In the genomic region with DNA sequence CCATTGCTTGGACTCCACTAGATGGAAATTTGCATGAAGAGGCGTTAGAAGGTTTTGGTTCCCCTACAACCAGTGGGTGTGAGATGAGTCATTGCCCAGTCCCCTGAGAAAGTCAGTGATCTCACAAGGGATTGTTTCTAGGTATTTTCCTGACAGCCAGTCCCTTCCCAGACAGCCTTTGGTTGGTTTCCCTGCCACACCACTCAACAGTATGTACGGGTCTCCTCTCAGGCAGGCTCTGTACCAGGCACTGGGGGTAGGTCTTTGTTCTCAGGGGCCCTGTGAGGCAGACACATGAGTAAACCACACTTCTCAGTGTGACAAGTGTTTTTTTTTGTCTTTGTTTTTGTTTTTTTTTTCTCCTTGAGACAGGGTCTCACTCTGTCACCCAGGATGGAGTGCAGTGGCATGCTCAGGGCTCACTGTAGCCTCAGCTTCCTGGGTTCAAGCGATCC, we compare ENCODE assay signal across 9 cellular contexts. TPM values are rescaled to one million over a fixed set of nuclear protein-coding genes. Genes with fewer than 3 reads are reported as not detected.
DNase-seq lines count a peak whose midpoint lies in the region; ATAC-seq, FAIRE-seq and TF ChIP-seq lines count a peak whose summit lies in the region.
"Had no signal": no experiment of that assay in that cellular context is flagged by ENCODE, and none has a peak within 500 bp of the region (broad histone marks: within the 10 kb centered on the region; RNA-seq: fewer than 3 reads in every experiment).

No MANE protein-coding gene starts in this region.

- H3K9me2 ChIP-seq in GM23248 (ENCODE audit: insufficient read depth) (no peaks in the 10 kb centered on the region), MM.1S (replicated peaks; ENCODE audit: insufficient read depth, low read length) (no peaks in the 10 kb centered on the region)

- no peaks in the 10 kb centered on the region for H3K9me3 ChIP-seq in GM23248 (ENCODE audit: low read depth)
- H3K9me3 ChIP-seq in MM.1S (replicated peaks; ENCODE audit: insufficient read depth, low read length), result no peaks in the 10 kb centered on the region
- H3K9me3 ChIP-seq in HepG2 (ENCODE audit: low read length), result no peaks in the 10 kb centered on the region
- H3K9me3 ChIP-seq: upper lobe of left lung had no signal

- H4K20me1 ChIP-seq in GM23248 (ENCODE audit: insufficient read depth), result no peaks in the 10 kb centered on the region
- no peaks in the 10 kb centered on the region for H4K20me1 ChIP-seq in MM.1S (ENCODE audit: insufficient read depth, low read length)
- H4K20me1 ChIP-seq in HepG2 (ENCODE audit: insufficient read depth, low read length), result no peaks in the 10 kb centered on the region

- DNase-seq in GM23248, result peak; percentile 73
- peak; percentile 36 for DNase-seq in MM.1S
- DNase-seq in epithelial cell of esophagus (ENCODE audit: low read depth), result peak; percentile 75
- no peak for DNase-seq in GDM1 (lab: John Stamatoyannopoulos, UW)
- no peak for DNase-seq in OCI-M2 (lab: John Stamatoyannopoulos, UW; ENCODE audit: unreplicated experiment)
- DNase-seq in HepG2 (ENCODE audit: low spot score), result no peak
- DNase-seq in GOT3 (lab: John Stamatoyannopoulos, UW), result no peak

- TF ChIP-seq POLR2A in HepG2 (IDR thresholded peaks at IDR 0.05; ENCODE audit: insufficient read depth in 1 of 2, low read depth in 2 of 2, low read length in 2 of 2), result no peak

- TF ChIP-seq CTCF in MM.1S (IDR thresholded peaks at IDR 0.05; ENCODE audit: low read length), result no peak
- no peak for TF ChIP-seq CTCF in epithelial cell of esophagus (IDR thresholded peaks at IDR 0.05; ENCODE audit: insufficient read depth, low read depth, low read length, missing control alignments)
- TF ChIP-seq CTCF in HepG2 (CRISPR knock-in tag; IDR thresholded peaks at IDR 0.05), result no peak

- H3K27ac ChIP-seq in GM23248, result no peak overlapping the region
- H3K27ac ChIP-seq in MM.1S (ENCODE audit: low read length), result no peak overlapping the region
- no peak overlapping the region for H3K27ac ChIP-seq in HepG2 (ENCODE audit: extremely low read length, insufficient read depth, low read length)

- H3K4me1 ChIP-seq in GM23248 (ENCODE audit: insufficient read depth) (peaks cover 4% of the 10 kb centered on the region; the same call in 1 of the 2 replicates), MM.1S (ENCODE audit: low read length) (peaks cover 18% of the 10 kb centered on the region), HepG2 (ENCODE audit: insufficient read depth, low read length) (peaks cover 10% of the 10 kb centered on the region)

- H3K27me3 ChIP-seq in GM23248 (replicated peaks; ENCODE audit: insufficient read depth), result peaks cover 38% of the 10 kb centered on the region
- no peaks in the 10 kb centered on the region for H3K27me3 ChIP-seq in MM.1S (replicated peaks; ENCODE audit: insufficient read depth, low read length)
- H3K27me3 ChIP-seq in HepG2 (ENCODE audit: control insufficient read depth in 1 of 2, insufficient read depth in 2 of 2, low read length in 2 of 2), result peaks cover 2 to 24% of the 10 kb centered on the region in 2 experiments; a peak in 3 of 5 replicates
- H3K27me3 ChIP-seq: upper lobe of left lung had no signal

- TF ChIP-seq EP300 in HepG2 (IDR thresholded peaks at IDR 0.05; ENCODE audit: low read depth in 2 of 2, low read length in 2 of 2) (no peak), HepG2 (CRISPR knock-in tag; IDR thresholded peaks at IDR 0.05; ENCODE audit: borderline replicate concordance) (no peak)

- intact Hi-C loops in HepG2 (cut with micrococcal nuclease; ENCODE audit: unreplicated experiment), result no loop called here

- H3K4me3 ChIP-seq in GM23248, result no peak overlapping the region
- H3K4me3 ChIP-seq in MM.1S (ENCODE audit: low read length), result no peak overlapping the region
- no peak overlapping the region for H3K4me3 ChIP-seq in epithelial cell of esophagus (ENCODE audit: low read length)
- H3K4me3 ChIP-seq in HepG2 (replicated peaks in 1 of 3; ENCODE audit: insufficient read depth in 1 of 3, low read depth in 2 of 3, low read length in 3 of 3), result no peak overlapping the region

- WGBS in GM23248 (ENCODE audit: low coverage in 1 of 2, low lambda C conversion rate in 2 of 2, missing lambda C conversion rate in 2 of 2), 2 experiments, result 58 to 64% methylated on average over 3 of the region's 3 CpGs
- WGBS in HepG2 (ENCODE audit: low lambda C conversion rate), result 29% methylated on average over 3 of the region's 3 CpGs

- H2AFZ ChIP-seq in GM23248 (no peak overlapping the region), MM.1S (ENCODE audit: low read length) (no peak overlapping the region), HepG2 (ENCODE audit: low read length) (no peak overlapping the region)

- no TSS peak for BruUV-seq in HepG2 (replicated peaks; lab: Mats Ljungman, UMichigan)

- POLR2A ChIA-PET in HepG2 (lab: Yijun Ruan, JAX), result no interaction called here

- CTCF ChIA-PET in HepG2 (lab: Yijun Ruan, JAX; ENCODE audit: low intra/inter-chr PET ratio, low total read pairs), result no interaction called here

- no peak for TF ChIP-seq RAD21 in HepG2 (CRISPR knock-in tag; IDR thresholded peaks at IDR 0.05)

- no peak overlapping the region for H3K9ac ChIP-seq in GM23248
- H3K9ac ChIP-seq in MM.1S (ENCODE audit: low read length), result no peak overlapping the region
- H3K9ac ChIP-seq in HepG2 (ENCODE audit: insufficient read depth, low read depth, low read length), result no peak overlapping the region

- in situ Hi-C loops in GM23248 (cut with MboI), result no loop called here
- in situ Hi-C loops in HepG2 (cut with HindIII; ENCODE audit: extremely low pct_ligation_motif_present, low pct_unique_long_range_greater_than_20kb), result no loop called here

- no peaks in the 10 kb centered on the region for H3K79me2 ChIP-seq in GM23248 (ENCODE audit: insufficient read depth)
- no peaks in the 10 kb centered on the region for H3K79me2 ChIP-seq in MM.1S (ENCODE audit: low read length)
- H3K79me2 ChIP-seq in HepG2 (ENCODE audit: insufficient read depth, low read length), result no peaks in the 10 kb centered on the region

- H3K4me2 ChIP-seq in GM23248 (ENCODE audit: unreplicated experiment) (no peak overlapping the region), MM.1S (ENCODE audit: low read depth, low read length) (no peak overlapping the region), HepG2 (ENCODE audit: low read depth, low read length) (no peak overlapping the region)

- no peak for FAIRE-seq in HepG2 (lab: Jason Lieb, UNC)

- no peaks in the 10 kb centered on the region for H3F3A ChIP-seq in GM23248 (ENCODE audit: insufficient read depth)
- H3F3A ChIP-seq in MM.1S (ENCODE audit: insufficient read depth, low read length), result peaks cover 12% of the 10 kb centered on the region

- H3K36me3 ChIP-seq in GM23248 (ENCODE audit: low read depth), result no peaks in the 10 kb centered on the region
- no peaks in the 10 kb centered on the region for H3K36me3 ChIP-seq in MM.1S (replicated peaks; ENCODE audit: insufficient read depth, low read length)
- no peaks in the 10 kb centered on the region for H3K36me3 ChIP-seq in HepG2 (replicated peaks in 1 of 2; ENCODE audit: control insufficient read depth in 1 of 2, insufficient read depth in 2 of 2, low read length in 2 of 2)
- H3K36me3 ChIP-seq: upper lobe of left lung had no signal

- peak; percentile 80 for ATAC-seq in GM18511 (IDR thresholded peaks at IDR 0.05; ENCODE audit: unreplicated experiment)
- no peak for ATAC-seq in HepG2

RNA-seq across cellular contexts. Expression of gene LAMP3, which starts 4.0 kb away (rescaled TPM):
- total RNA-seq in GM23248 (2014; rRNA removed; shearing (Covaris generic)), result 0.65 TPM in 1 of 2 replicates, not detected in the other
- polyA plus RNA-seq in GM23248 (2016; fragmentation: Nextera tagmentation; extraction: Ambion mirVana) (0.08 TPM in 1 of 2 replicates, not detected in the other), HepG2 (2011; rRNA removed) (0.04 TPM in 2 replicates)
- total RNA-seq in HepG2 (2016; rRNA removed; fragmentation: Illumina TruSeq; extraction: Trizol), result 0.07 TPM in 1 of 2 replicates, not detected in the other
- total RNA-seq in HepG2 (2016; cell fraction: cytosol; rRNA removed; fragmentation: Illumina TruSeq; extraction: Trizol; ENCODE audit: low read depth), result not detected in 2 replicates
- total RNA-seq in HepG2 (2016; cell fraction: insoluble cytoplasmic fraction; rRNA removed; fragmentation: Illumina TruSeq; extraction: Trizol), result 0.04 TPM in 1 of 2 replicates, not detected in the other
- not detected in 2 replicates for total RNA-seq in HepG2 (2016; cell fraction: membrane; rRNA removed; fragmentation: Illumina TruSeq; extraction: Trizol)
- total RNA-seq in HepG2 (2016; cell fraction: nucleus; rRNA removed; fragmentation: Illumina TruSeq; extraction: Trizol), result 0.09 TPM in 1 of 2 replicates, not detected in the other
- polyA plus RNA-seq in HepG2 (2011; cell fraction: cytosol; rRNA removed), result 0.03 TPM in 1 of 2 replicates, not detected in the other
- not detected in 2 replicates for polyA plus RNA-seq in HepG2 (2011; cell fraction: nucleus; rRNA removed)
- polyA plus RNA-seq in HepG2 (2012), result 0.12 and 0.23 TPM in 2 replicates
- polyA plus RNA-seq in HepG2 (2016; cell fraction: cytosol; fragmentation: Illumina TruSeq; extraction: Trizol; ENCODE audit: low read depth), result not detected in 2 replicates
- polyA plus RNA-seq in HepG2 (2016; cell fraction: insoluble cytoplasmic fraction; fragmentation: Illumina TruSeq; extraction: Trizol; ENCODE audit: low read depth), result 0.12 and 0.13 TPM in 2 replicates
- polyA plus RNA-seq in HepG2 (2016; cell fraction: membrane; fragmentation: Illumina TruSeq; extraction: Trizol; ENCODE audit: low read depth), result 0.08 TPM in 1 of 2 replicates, not detected in the other
- polyA plus RNA-seq in HepG2 (2016; cell fraction: nucleus; fragmentation: Illumina TruSeq; extraction: Trizol; ENCODE audit: insufficient read depth, low read depth), result 0.44 TPM in 1 of 2 replicates, not detected in the other
- polyA minus RNA-seq in HepG2 (2011; rRNA and poly(A)+ RNA removed; ENCODE audit: low replicate concordance), result not detected in 2 replicates
- not detected in 2 replicates for polyA minus RNA-seq in HepG2 (2011; cell fraction: cytosol; rRNA and poly(A)+ RNA removed)
- polyA minus RNA-seq in HepG2 (2011; cell fraction: nucleus; rRNA and poly(A)+ RNA removed), result not detected in 2 replicates

RNA-seq across cellular contexts. Expression of gene MCCC1, which starts 59.3 kb away (rescaled TPM):
- 20.4 and 22.3 TPM in 2 replicates for total RNA-seq in GM23248 (2014; rRNA removed; shearing (Covaris generic))
- polyA plus RNA-seq in GM23248 (2016; fragmentation: Nextera tagmentation; extraction: Ambion mirVana) (17.5 and 21.5 TPM in 2 replicates), HepG2 (2011; rRNA removed) (9.8 and 11.7 TPM in 2 replicates)
- 30.1 and 34.7 TPM in 2 replicates for total RNA-seq in HepG2 (2016; rRNA removed; fragmentation: Illumina TruSeq; extraction: Trizol)
- 11.7 and 14.0 TPM in 2 replicates for total RNA-seq in HepG2 (2016; cell fraction: cytosol; rRNA removed; fragmentation: Illumina TruSeq; extraction: Trizol; ENCODE audit: low read depth)
- total RNA-seq in HepG2 (2016; cell fraction: insoluble cytoplasmic fraction; rRNA removed; fragmentation: Illumina TruSeq; extraction: Trizol), result 32.3 TPM in 2 replicates
- total RNA-seq in HepG2 (2016; cell fraction: membrane; rRNA removed; fragmentation: Illumina TruSeq; extraction: Trizol), result 14.1 and 14.5 TPM in 2 replicates
- total RNA-seq in HepG2 (2016; cell fraction: nucleus; rRNA removed; fragmentation: Illumina TruSeq; extraction: Trizol), result 21.7 and 28.0 TPM in 2 replicates
- polyA plus RNA-seq in HepG2 (2011; cell fraction: cytosol; rRNA removed), result 9.4 and 9.6 TPM in 2 replicates
- polyA plus RNA-seq in HepG2 (2011; cell fraction: nucleus; rRNA removed), result 10.8 and 12.3 TPM in 2 replicates
- polyA plus RNA-seq in HepG2 (2012), result 12.0 and 19.1 TPM in 2 replicates
- polyA plus RNA-seq in HepG2 (2016; cell fraction: cytosol; fragmentation: Illumina TruSeq; extraction: Trizol; ENCODE audit: low read depth), result 4.4 and 4.8 TPM in 2 replicates
- 29.2 and 34.5 TPM in 2 replicates for polyA plus RNA-seq in HepG2 (2016; cell fraction: insoluble cytoplasmic fraction; fragmentation: Illumina TruSeq; extraction: Trizol; ENCODE audit: low read depth)
- polyA plus RNA-seq in HepG2 (2016; cell fraction: membrane; fragmentation: Illumina TruSeq; extraction: Trizol; ENCODE audit: low read depth), result 8.8 and 8.9 TPM in 2 replicates
- polyA plus RNA-seq in HepG2 (2016; cell fraction: nucleus; fragmentation: Illumina TruSeq; extraction: Trizol; ENCODE audit: insufficient read depth, low read depth), result 28.1 and 28.7 TPM in 2 replicates
- 15.9 and 19.4 TPM in 2 replicates for polyA minus RNA-seq in HepG2 (2011; rRNA and poly(A)+ RNA removed; ENCODE audit: low replicate concordance)
- polyA minus RNA-seq in HepG2 (2011; cell fraction: cytosol; rRNA and poly(A)+ RNA removed), result 10.0 and 11.5 TPM in 2 replicates
- 26.1 and 31.3 TPM in 2 replicates for polyA minus RNA-seq in HepG2 (2011; cell fraction: nucleus; rRNA and poly(A)+ RNA removed)

Comparison
In these comparisons a context has a peak if more than half of its experiments do, and no peak if none do; other contexts are left out.
1. DNase-seq: peak in GM23248 (single experiment), MM.1S (single experiment) and epithelial cell of esophagus (single experiment); none in GDM1 (single experiment), OCI-M2 (single experiment), HepG2 (single experiment) and GOT3 (single experiment).